8 cellular contexts compared by ENCODE assay signal in the genomic region with DNA sequence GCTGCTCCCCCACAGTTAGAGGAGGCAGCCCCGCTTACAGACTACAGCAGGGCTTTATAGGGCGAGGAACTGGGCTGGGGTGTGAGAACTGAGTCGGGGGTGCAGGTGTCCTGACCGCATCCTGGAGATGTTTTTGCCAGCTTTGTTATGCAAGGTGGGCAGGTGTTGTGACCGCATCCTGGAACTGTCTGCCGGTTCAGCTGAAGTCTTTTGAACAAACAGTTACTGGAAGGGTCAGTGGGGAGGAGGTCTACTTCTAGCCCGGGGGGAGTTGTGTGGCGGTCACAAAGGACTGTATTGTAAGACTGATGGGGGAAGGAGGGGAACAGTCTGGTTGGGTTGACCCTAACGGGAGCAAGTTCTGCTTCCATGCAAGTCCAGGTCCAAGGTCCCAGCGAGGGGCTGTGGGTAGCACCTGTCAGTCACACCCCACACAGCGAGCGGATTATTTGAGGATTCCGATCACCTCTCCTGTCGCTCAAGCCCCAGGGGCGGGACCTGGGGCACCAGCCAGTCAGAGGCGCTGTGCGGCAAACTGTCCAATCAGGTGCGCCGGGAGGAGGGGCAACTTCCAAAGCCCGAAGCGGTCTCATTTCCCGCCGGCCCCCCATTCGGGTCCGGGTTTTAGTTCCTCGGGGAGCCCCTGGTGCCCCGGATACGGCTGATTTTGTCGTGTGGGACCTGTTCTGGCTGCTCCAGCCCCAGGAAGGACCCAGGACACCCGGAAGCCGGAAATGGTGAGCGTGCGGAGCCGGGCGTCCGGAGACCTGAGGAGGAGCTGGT. TPM values are rescaled to one million over a fixed set of nuclear protein-coding genes. Genes with fewer than 3 reads are reported as not detected.
A peak's percentile ranks its signal among the peaks of the same experiment; 100 is the strongest.
DNase-seq lines count a peak whose midpoint lies in the region; ATAC-seq and TF ChIP-seq lines count a peak whose summit lies in the region.

A gene (plus strand): TSS at position 610 of the 783 bp plus-strand sequence. CDS start 125 bp downstream, at position 735.

- DNase-seq in DMS79 (lab: John Stamatoyannopoulos, UW) (peak; percentile 81), KG1 (lab: John Stamatoyannopoulos, UW) (peak; percentile 94)
- peak; percentile 91 for DNase-seq in activated T-cell treated with anti-CD3 and anti-CD28 coated beads, Interleukin-2, amount 50 U/mL, for 1 hour
- DNase-seq in stimulated activated CD8-positive, alpha-beta memory T cell treated with anti-CD3 and anti-CD28 coated beads, Interleukin-4, amount 100 ng/mL, for 48 hours, result peak; percentile 97

- WGBS in esophagus, 2 donors, result 6% methylated on average over 29 to 36 of the region's 36 CpGs

- H3K9me3 ChIP-seq in esophagus (ENCODE audit: control insufficient read depth in 2 of 2, insufficient read depth in 1 of 2, low read depth in 1 of 2, low read length in 1 of 2), result no peaks in the 10 kb centered on the region
- H3K9me3 ChIP-seq in mucosa of stomach (ENCODE audit: control insufficient read depth, low read length), result no peaks in the 10 kb centered on the region

- H3K36me3 ChIP-seq in esophagus (ENCODE audit: control insufficient read depth in 2 of 2, insufficient read depth in 2 of 2, low read length in 1 of 2) (no peaks in the 10 kb centered on the region), mucosa of stomach (ENCODE audit: control insufficient read depth, insufficient read depth, low read length) (no peaks in the 10 kb centered on the region)

- H3K4me3 ChIP-seq in esophagus (ENCODE audit: low read depth in 1 of 2, low read length in 2 of 2) (peak within 1 kb of the TSS; percentile 84 to 92), mucosa of stomach (ENCODE audit: low read length) (peak within 1 kb of the TSS; percentile 80)

- H3K9ac ChIP-seq in mucosa of stomach (ENCODE audit: low read length), result peak within 1 kb of the TSS; percentile 94

- H3K4me1 ChIP-seq in esophagus (ENCODE audit: control insufficient read depth in 2 of 2, insufficient read depth in 2 of 2, low read length in 1 of 2) (peaks cover 2 to 3% of the 10 kb centered on the region in 2 donors), mucosa of stomach (ENCODE audit: control insufficient read depth, insufficient read depth, low read length) (peaks cover 10% of the 10 kb centered on the region)

- H3K27ac ChIP-seq in esophagus (ENCODE audit: low read depth in 2 of 2, low read length in 1 of 2), result peak within 1 kb of the TSS; percentile 92 to 93

- peak; percentile 63 for ATAC-seq in GM21737 (IDR thresholded peaks at IDR 0.05; ENCODE audit: unreplicated experiment)

- H3K27me3 ChIP-seq in esophagus (ENCODE audit: control insufficient read depth in 1 of 2, insufficient read depth in 2 of 2, low read length in 2 of 2) (no peaks in the 10 kb centered on the region), mucosa of stomach (ENCODE audit: control insufficient read depth, insufficient read depth, low read length) (no peaks in the 10 kb centered on the region)

TF ChIP-seq in PFSK-1, 5 proteins besides CTCF, POLR2A, EP300 and RAD21:
- TF ChIP-seq FOXP2 (optimal IDR thresholded peaks at IDR 0.05; ENCODE audit: borderline replicate concordance, extremely low read depth, extremely low read length, insufficient read depth), result no peak
- TF ChIP-seq, protein P1, sequence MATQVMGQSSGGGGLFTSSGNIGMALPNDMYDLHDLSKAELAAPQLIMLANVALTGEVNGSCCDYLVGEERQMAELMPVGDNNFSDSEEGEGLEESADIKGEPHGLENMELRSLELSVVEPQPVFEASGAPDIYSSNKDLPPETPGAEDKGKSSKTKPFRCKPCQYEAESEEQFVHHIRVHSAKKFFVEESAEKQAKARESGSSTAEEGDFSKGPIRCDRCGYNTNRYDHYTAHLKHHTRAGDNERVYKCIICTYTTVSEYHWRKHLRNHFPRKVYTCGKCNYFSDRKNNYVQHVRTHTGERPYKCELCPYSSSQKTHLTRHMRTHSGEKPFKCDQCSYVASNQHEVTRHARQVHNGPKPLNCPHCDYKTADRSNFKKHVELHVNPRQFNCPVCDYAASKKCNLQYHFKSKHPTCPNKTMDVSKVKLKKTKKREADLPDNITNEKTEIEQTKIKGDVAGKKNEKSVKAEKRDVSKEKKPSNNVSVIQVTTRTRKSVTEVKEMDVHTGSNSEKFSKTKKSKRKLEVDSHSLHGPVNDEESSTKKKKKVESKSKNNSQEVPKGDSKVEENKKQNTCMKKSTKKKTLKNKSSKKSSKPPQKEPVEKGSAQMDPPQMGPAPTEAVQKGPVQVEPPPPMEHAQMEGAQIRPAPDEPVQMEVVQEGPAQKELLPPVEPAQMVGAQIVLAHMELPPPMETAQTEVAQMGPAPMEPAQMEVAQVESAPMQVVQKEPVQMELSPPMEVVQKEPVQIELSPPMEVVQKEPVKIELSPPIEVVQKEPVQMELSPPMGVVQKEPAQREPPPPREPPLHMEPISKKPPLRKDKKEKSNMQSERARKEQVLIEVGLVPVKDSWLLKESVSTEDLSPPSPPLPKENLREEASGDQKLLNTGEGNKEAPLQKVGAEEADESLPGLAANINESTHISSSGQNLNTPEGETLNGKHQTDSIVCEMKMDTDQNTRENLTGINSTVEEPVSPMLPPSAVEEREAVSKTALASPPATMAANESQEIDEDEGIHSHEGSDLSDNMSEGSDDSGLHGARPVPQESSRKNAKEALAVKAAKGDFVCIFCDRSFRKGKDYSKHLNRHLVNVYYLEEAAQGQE (IDR thresholded peaks at IDR 0.05; ENCODE audit: insufficient read depth in 1 of 2, low read depth in 2 of 2, low read length in 2 of 2), result 0 out of 4 replicates have a peak, but pooled peaks of 1 of the 2 experiments have one; percentile 8
- TF ChIP-seq TAF1 (IDR thresholded peaks at IDR 0.05; ENCODE audit: borderline replicate concordance, insufficient read depth, low read length), result peak; percentile 59; the same call in 1 of the 2 replicates
- peak; percentile 43; the same call in 1 of the 2 replicates for TF ChIP-seq SIN3A (IDR thresholded peaks at IDR 0.05; ENCODE audit: borderline replicate concordance, insufficient read depth, low read length)
- TF ChIP-seq POLR2AphosphoS5 (IDR thresholded peaks at IDR 0.05; ENCODE audit: low read depth, low read length), result peak; percentile 89

RNA-seq across cellular contexts. Expression of the gene that starts here (rescaled TPM):
- polyA plus RNA-seq in PFSK-1 (2012; ENCODE audit: insufficient read length, low read depth), result 1.6 TPM
- polyA plus RNA-seq in esophagus, result 10 to 100 TPM; 10.4 to 12.2 TPM

Comparison
In these comparisons a context has a peak if more than half of its experiments do, and no peak if none do; other contexts are left out.
1. Peak in every context shown above with its lines: DNase-seq, ATAC-seq, H3K4me3 ChIP-seq and H3K27ac ChIP-seq.